ENCODE assay signal across 20 cellular contexts in genomic region chr10:116817178-116817577, GRCh38. TPM values are rescaled to one million over a fixed set of nuclear protein-coding genes. Genes with fewer than 3 reads are reported as not detected.
A peak's percentile ranks its signal among the peaks of the same experiment; 100 is the strongest.
DNase-seq lines count a peak whose midpoint lies in the region; ATAC-seq and TF ChIP-seq lines count a peak whose summit lies in the region.
"Had no signal": no experiment of that assay in that cellular context is flagged by ENCODE, and none has a peak within 500 bp of the region (broad histone marks: within the 10 kb centered on the region; RNA-seq: fewer than 3 reads in every experiment).

No MANE protein-coding gene starts in this region.

- WGBS in heart right ventricle, 2 donors, result 71 to 72% methylated on average over 10 of the region's 10 CpGs
- 51 to 54% (median 53%) methylated on average over 10 of the region's 10 CpGs for WGBS in ovary, 3 donors

- H3K27me3 ChIP-seq in heart right ventricle (peaks cover 0 to 49% (median 18%) of the 10 kb centered on the region in 7 donors), vagina (no peaks in the 10 kb centered on the region), Peyer's patch (no peaks in the 10 kb centered on the region), ovary (no peaks in the 10 kb centered on the region)
- H3K27me3 ChIP-seq: BLaER1 treated with 17β-estradiol and CSF1 and Interleukin-3, amounts not matched to agents 10 nM and 100 nM had no signal

- TF ChIP-seq EP300 in ovary (IDR thresholded peaks at IDR 0.05), result no peak

- ATAC-seq in heart right ventricle, result no peak
- ATAC-seq in WTC11, result peak; percentile 51
- ATAC-seq: A549; CD8-positive, alpha-beta T cell had no signal

- intact Hi-C loops in cardiac septum (cut with DNase I) (no loop called here), heart right ventricle (cut with DNase I) (no loop called here), vagina (cut with DNase I) (no loop called here), ovary (cut with DNase I) (no loop called here)

- no peak for TF ChIP-seq POLR2A in vagina (IDR thresholded peaks at IDR 0.05)
- TF ChIP-seq POLR2A in Peyer's patch (IDR thresholded peaks at IDR 0.05), result no peak
- TF ChIP-seq POLR2A in ovary (IDR thresholded peaks at IDR 0.05), result no peak

- H3K27ac Mint-ChIP-seq in WTC11, result no peak overlapping the region
- H3K27ac Mint-ChIP-seq: B cell; CD4-positive, alpha-beta T cell; CD8-positive, alpha-beta T cell had no signal

- H3K4me3 ChIP-seq in heart right ventricle, result no peak overlapping the region
- H3K4me3 ChIP-seq in vagina, result no peak overlapping the region
- no peak overlapping the region for H3K4me3 ChIP-seq in Peyer's patch
- no peak overlapping the region for H3K4me3 ChIP-seq in ovary
- H3K4me3 ChIP-seq: A549; BLaER1 treated with 17β-estradiol and CSF1 and Interleukin-3, amounts not matched to agents 10 nM and 100 nM had no signal

- peaks cover 5% of the 10 kb centered on the region for H3K27me3 Mint-ChIP-seq in WTC11 (ENCODE audit: low read depth)

- peaks cover 14% of the 10 kb centered on the region for H3K4me1 Mint-ChIP-seq in WTC11
- H3K4me1 Mint-ChIP-seq: B cell had no signal

- H3K36me3 Mint-ChIP-seq in WTC11, result no peaks in the 10 kb centered on the region; the same call in 1 of the 2 replicates
- H3K36me3 Mint-ChIP-seq: CD8-positive, alpha-beta T cell had no signal

- POLR2A ChIA-PET in WTC11 (lab: Charles Lee), result no interaction called here

- TF ChIP-seq CTCF in heart right ventricle (IDR thresholded peaks at IDR 0.05), result no peak
- no peak for TF ChIP-seq CTCF in WTC11 (IDR thresholded peaks at IDR 0.05)
- TF ChIP-seq CTCF in vagina (IDR thresholded peaks at IDR 0.05), result no peak
- TF ChIP-seq CTCF in Peyer's patch (IDR thresholded peaks at IDR 0.05), result no peak
- no peak for TF ChIP-seq CTCF in ovary (IDR thresholded peaks at IDR 0.05)

- no peak overlapping the region for H3K4me3 Mint-ChIP-seq in WTC11
- H3K4me3 Mint-ChIP-seq: B cell; CD4-positive, alpha-beta T cell; CD8-positive, alpha-beta T cell had no signal

- H3K27ac ChIP-seq in heart right ventricle (no peak overlapping the region), vagina (no peak overlapping the region), Peyer's patch (no peak overlapping the region), ovary (no peak overlapping the region)
- H3K27ac ChIP-seq: 22Rv1; A549; BLaER1 treated with 17β-estradiol and CSF1 and Interleukin-3, amounts not matched to agents 10 nM and 100 nM; C4-2B had no signal

- peaks cover 0 to 5% (median 0%) of the 10 kb centered on the region in 11 donors for H3K9me3 ChIP-seq in heart right ventricle
- no peaks in the 10 kb centered on the region for H3K9me3 ChIP-seq in vagina
- no peaks in the 10 kb centered on the region for H3K9me3 ChIP-seq in Peyer's patch
- H3K9me3 ChIP-seq in ovary, result no peaks in the 10 kb centered on the region
- H3K9me3 ChIP-seq: A549, Caco-2 had no signal

- peaks cover 22% of the 10 kb centered on the region for H3K9me3 Mint-ChIP-seq in WTC11
- H3K9me3 Mint-ChIP-seq: CD4-positive, alpha-beta T cell; CD8-positive, alpha-beta T cell had no signal

- H3K36me3 ChIP-seq in heart right ventricle, result no peaks in the 10 kb centered on the region
- no peaks in the 10 kb centered on the region for H3K36me3 ChIP-seq in vagina
- H3K36me3 ChIP-seq in Peyer's patch, result no peaks in the 10 kb centered on the region
- H3K36me3 ChIP-seq in ovary, result no peaks in the 10 kb centered on the region
- H3K36me3 ChIP-seq: BLaER1 treated with 17β-estradiol and CSF1 and Interleukin-3, amounts not matched to agents 10 nM and 100 nM had no signal

- no peaks in the 10 kb centered on the region for H3K4me1 ChIP-seq in heart right ventricle
- H3K4me1 ChIP-seq in vagina, result no peaks in the 10 kb centered on the region
- H3K4me1 ChIP-seq in Peyer's patch, result no peaks in the 10 kb centered on the region
- H3K4me1 ChIP-seq in ovary (ENCODE audit: insufficient read depth), result no peaks in the 10 kb centered on the region
- H3K4me1 ChIP-seq: A549, Caco-2 had no signal

- CTCF ChIA-PET in WTC11 (lab: Charles Lee), result interaction anchor here (0.6 to 2.4 kb wide), 7 partner anchors 10 to 358 kb away, joined by 3 to 6 read pairs (median 3); no protein-coding TSS in a partner anchor

- peak; percentile 17 for DNase-seq in cardiac septum (ENCODE audit: low spot score)
- no peak for DNase-seq in heart right ventricle
- no peak for DNase-seq in WTC11 (ENCODE audit: low spot score)
- peak; percentile 14 for DNase-seq in medulla oblongata (ENCODE audit: extremely low spot score)
- DNase-seq in vagina (ENCODE audit: extremely low spot score in 2 of 2), result peak; percentile 6 to 32
- no peak for DNase-seq in Peyer's patch
- no peak for DNase-seq in ovary
- no peak for DNase-seq in MV-4-11 (lab: John Stamatoyannopoulos, UW)
- DNase-seq: AML-193; Caco-2; Calu3; CD4-positive, alpha-beta T cell; CD8-positive, alpha-beta T cell; DMS79 treated with DMSO at 0.1 percent for 48 hours; GF-D8 had no signal

TF ChIP-seq in WTC11, 78 proteins besides CTCF, POLR2A, EP300 and RAD21 (continues in another document):
- TF ChIP-seq ZNF138 (CRISPR knock-in tag; conservative IDR thresholded peaks at IDR 0.05) (no peak), CDX4 (CRISPR knock-in tag; IDR thresholded peaks at IDR 0.05; ENCODE audit: borderline replicate concordance) (no peak), AR (CRISPR knock-in tag; IDR thresholded peaks at IDR 0.05) (no peak), ZNF317 (CRISPR knock-in tag; IDR thresholded peaks at IDR 0.05; ENCODE audit: borderline replicate concordance, low read depth) (no peak), ZNF232 (CRISPR knock-in tag; IDR thresholded peaks at IDR 0.05) (no peak), ZBTB21 (CRISPR knock-in tag; IDR thresholded peaks at IDR 0.05; ENCODE audit: borderline replicate concordance) (no peak), SMAD4 (CRISPR knock-in tag; IDR thresholded peaks at IDR 0.05) (no peak), ERG (CRISPR knock-in tag; IDR thresholded peaks at IDR 0.05) (no peak)

RNA-seq across cellular contexts. Expression of gene ENO4, which starts 32.1 kb away (rescaled TPM):
- not detected for total RNA-seq in cardiac septum
- total RNA-seq in heart right ventricle, result under 1 TPM in 3 of 10 donors, not detected in 7; 0.11 to 0.19 (median 0.13) TPM
- not detected for polyA plus RNA-seq in heart right ventricle
- total RNA-seq in WTC11 (2021), result 0.27 to 1.1 TPM (median 0.42 TPM) in 3 replicates
- not detected for total RNA-seq in vagina
- not detected for total RNA-seq in Peyer's patch
- total RNA-seq in ovary, result 1 to 10 TPM in 4 of 7 donors, under 1 TPM in 3; 0.38 to 2.8 (median 1.0) TPM
- under 1 TPM; 0.30 to 0.47 TPM for polyA plus RNA-seq in ovary
- total RNA-seq: Caco-2; CD4-positive, alpha-beta T cell; CD8-positive, alpha-beta T cell had no signal

Comparison
In these comparisons a context has a peak if more than half of its experiments do, and no peak if none do; other contexts are left out.
1. DNase-seq: peak in cardiac septum (single experiment), medulla oblongata (single experiment) and vagina (2 of 2); none in heart right ventricle (0 of 2), WTC11 (single experiment), Peyer's patch (0 of 3), ovary (0 of 5) and MV-4-11 (single experiment).